Comparison of ENCODE assay signal across 20 cellular contexts in genomic region chr18:75076286-75076685, GRCh38.
"Had no signal": no experiment of that assay in that cellular context is flagged by ENCODE, and none has a peak within 500 bp of the region (broad histone marks: within the 10 kb centered on the region; RNA-seq: fewer than 3 reads in every experiment).

No MANE protein-coding gene starts in this region.

- H3K36me3 ChIP-seq: colonic mucosa, gastrocnemius medialis, pancreas, right lobe of liver, suprapubic skin, transverse colon, vagina had no signal

- H3K4me1 ChIP-seq: colonic mucosa, gastrocnemius medialis, pancreas, right lobe of liver, suprapubic skin, transverse colon had no signal

- H3K4me3 ChIP-seq: colonic mucosa, gastrocnemius medialis, pancreas, right lobe of liver, suprapubic skin, transverse colon, vagina had no signal

- DNase-seq: colonic mucosa; effector CD8-positive, alpha-beta T cell; endodermal cell; foreskin fibroblast; gastrocnemius medialis; mesenchymal stem cell; midbrain; naive thymus-derived CD4-positive, alpha-beta T cell; occipital lobe; pancreas; retina; right lobe of liver; stimulated activated CD4-positive, alpha-beta T cell treated with anti-CD3 and anti-CD28 coated beads, Interleukin-2, amount 100 ng/mL, for 24 hours; stimulated activated CD4-positive, alpha-beta T cell treated with anti-CD3 and anti-CD28 coated beads, Interleukin-4, amount 100 ng/mL, for 24 hours; stimulated activated naive B cell treated with anti-CD40 and anti-IgM and Interleukin-4, amounts not matched to agents 10 μg/mL and 1 μg/mL and 100 μg/mL, for 72 hours; transverse colon had no signal

- H3K27me3 ChIP-seq: colonic mucosa, gastrocnemius medialis, pancreas, right lobe of liver, suprapubic skin, transverse colon, vagina had no signal

- H3K9me3 ChIP-seq: colonic mucosa, gastrocnemius medialis, pancreas, vagina had no signal

- ATAC-seq: esophagus mucosa; gastrocnemius medialis; naive thymus-derived CD4-positive, alpha-beta T cell; pancreas; right lobe of liver; stimulated activated naive B cell treated with anti-CD40 and anti-IgM and Interleukin-4, amounts not matched to agents 10 μg/mL and 1 μg/mL and 100 μg/mL, for 72 hours had no signal

- H3K27ac ChIP-seq: colonic mucosa, epithelial cell of prostate, gastrocnemius medialis, pancreas, right lobe of liver, suprapubic skin, transverse colon, vagina had no signal
